Comparison of ENCODE assay signal across 1 cellular context in genomic region chr3:134250717-134251220, GRCh38.
TF ChIP-seq lines count a peak whose summit lies in the region.

RYK (minus strand) TSS chr3:134250859; CDS start chr3:134250654, 205 bp downstream.

TF ChIP-seq in WTC11, 78 proteins besides CTCF, POLR2A, EP300 and RAD21 (continued from another document):
- TF ChIP-seq ESRRA (CRISPR knock-in tag; IDR thresholded peaks at IDR 0.05; ENCODE audit: borderline replicate concordance) (peak; percentile 76; the same call in 1 of the 2 replicates), MYBL2 (CRISPR knock-in tag; IDR thresholded peaks at IDR 0.05) (peak; percentile 52; the same call in 1 of the 2 replicates)
- TF ChIP-seq, protein P1, sequence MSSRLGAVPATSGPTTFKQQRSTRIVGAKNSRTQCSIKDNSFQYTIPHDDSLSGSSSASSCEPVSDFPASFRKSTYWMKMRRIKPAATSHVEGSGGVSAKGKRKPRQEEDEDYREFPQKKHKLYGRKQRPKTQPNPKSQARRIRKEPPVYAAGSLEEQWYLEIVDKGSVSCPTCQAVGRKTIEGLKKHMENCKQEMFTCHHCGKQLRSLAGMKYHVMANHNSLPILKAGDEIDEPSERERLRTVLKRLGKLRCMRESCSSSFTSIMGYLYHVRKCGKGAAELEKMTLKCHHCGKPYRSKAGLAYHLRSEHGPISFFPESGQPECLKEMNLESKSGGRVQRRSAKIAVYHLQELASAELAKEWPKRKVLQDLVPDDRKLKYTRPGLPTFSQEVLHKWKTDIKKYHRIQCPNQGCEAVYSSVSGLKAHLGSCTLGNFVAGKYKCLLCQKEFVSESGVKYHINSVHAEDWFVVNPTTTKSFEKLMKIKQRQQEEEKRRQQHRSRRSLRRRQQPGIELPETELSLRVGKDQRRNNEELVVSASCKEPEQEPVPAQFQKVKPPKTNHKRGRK (CRISPR knock-in tag; IDR thresholded peaks at IDR 0.05; ENCODE audit: borderline replicate concordance): no peak
